ENCODE assay signal across 14 cellular contexts in genomic region chr12:48021485-48022179, GRCh38. TPM values are rescaled to one million over a fixed set of nuclear protein-coding genes. Genes with fewer than 3 reads are reported as not detected.
DNase-seq lines count a peak whose midpoint lies in the region; ATAC-seq, FAIRE-seq and TF ChIP-seq lines count a peak whose summit lies in the region.
"Had no signal": no experiment of that assay in that cellular context is flagged by ENCODE, and none has a peak within 500 bp of the region (broad histone marks: within the 10 kb centered on the region; RNA-seq: fewer than 3 reads in every experiment).

No MANE protein-coding gene starts in this region.

- BruUV-seq in A673 (replicated peaks; lab: Mats Ljungman, UMichigan): no TSS peak

- peaks cover 61 to 68% of the 10 kb centered on the region in 2 donors for H3K27me3 Mint-ChIP-seq in effector memory CD8-positive, alpha-beta T cell

- H3K9me3 ChIP-seq in A673 (ENCODE audit: low read depth, low read length, poor library complexity, severe bottlenecking) (no peaks in the 10 kb centered on the region), kidney (ENCODE audit: control insufficient read depth in 1 of 2, low read length in 2 of 2) (no peaks in the 10 kb centered on the region)

- H3K4me3 ChIP-seq in A673 (ENCODE audit: low read depth, low read length, poor library complexity, severe bottlenecking) (no peak overlapping the region), kidney (ENCODE audit: low read length in 2 of 2) (no peak overlapping the region)

- H3K36me3 ChIP-seq in A673 (ENCODE audit: insufficient read depth, low read length, poor library complexity, severe bottlenecking) (no peaks in the 10 kb centered on the region), kidney (ENCODE audit: control insufficient read depth in 1 of 2, insufficient read depth in 2 of 2, low read length in 2 of 2) (no peaks in the 10 kb centered on the region)

- no peak for FAIRE-seq in kidney (lab: Jason Lieb, UNC)
- FAIRE-seq: endothelial cell of umbilical vein had no signal

- no peak overlapping the region for H3K9ac ChIP-seq in kidney (ENCODE audit: low read length in 2 of 2)

- H3K27ac Mint-ChIP-seq in effector memory CD8-positive, alpha-beta T cell: no peak overlapping the region
- H3K27ac Mint-ChIP-seq: CD4-positive, CD25-positive, alpha-beta regulatory T cell; nephron; stimulated activated naive CD8-positive, alpha-beta T cell treated with anti-CD3 and anti-CD28 coated beads, Interleukin-15, Interleukin-2, amounts not matched to agents 100 ng/mL and 50 ng/mL, for 24 hours had no signal

- no peak for TF ChIP-seq CTCF in A673 (conservative IDR thresholded peaks at IDR 0.05; ENCODE audit: low read depth, low read length)
- no peak for TF ChIP-seq CTCF in kidney (IDR thresholded peaks at IDR 0.05; ENCODE audit: borderline replicate concordance, extremely low read depth, insufficient read depth)

- POLR2A ChIA-PET in HEK293T (lab: Yijun Ruan, JAX) (interaction anchor here (1.0 to 1.3 kb wide), 3 partner anchors 15 to 161 kb away, joined by 3 read pairs; partner anchors contain the start of gene ASB8), A673 (lab: Charles Lee; ENCODE audit: low non-redundant PET) (no interaction called here)

- peaks cover 3% of the 10 kb centered on the region for H3K36me3 Mint-ChIP-seq in effector memory CD8-positive, alpha-beta T cell (ENCODE audit: insufficient read depth)
- H3K36me3 Mint-ChIP-seq: CD4-positive, CD25-positive, alpha-beta regulatory T cell had no signal

- no peak for ATAC-seq in GM19452 (IDR thresholded peaks at IDR 0.05; ENCODE audit: unreplicated experiment)
- no peak for ATAC-seq in effector memory CD8-positive, alpha-beta T cell (replicated peaks)

- H3K4me1 Mint-ChIP-seq in effector memory CD8-positive, alpha-beta T cell (ENCODE audit: low read depth in 2 of 2): no peaks in the 10 kb centered on the region
- H3K4me1 Mint-ChIP-seq: CD4-positive, CD25-positive, alpha-beta regulatory T cell had no signal

- CTCF ChIA-PET in HEK293T (lab: Yijun Ruan, JAX): no interaction called here
- CTCF ChIA-PET in A673 (lab: Charles Lee): no interaction called here

- intact Hi-C loops in A673 (cut with micrococcal nuclease; ENCODE audit: unreplicated experiment): no loop called here
- intact Hi-C loops in kidney (cut with DNase I): no loop called here

- peaks cover under 1% of the 10 kb centered on the region for H3K27me3 ChIP-seq in A673 (replicated peaks; ENCODE audit: insufficient read depth, low read depth, low read length, poor library complexity)

- DNase-seq in COR-L47 (lab: John Stamatoyannopoulos, UW): peak; percentile 23
- peak; percentile 81 for DNase-seq in HEK293T (ENCODE audit: extremely low spot score)
- peak; percentile 99 for DNase-seq in NCI-H69 (lab: John Stamatoyannopoulos, UW)
- peak; percentile 87 for DNase-seq in iPS DF 4.7 (ENCODE audit: extremely low read depth, low spot score)
- no peak for DNase-seq in A673 (ENCODE audit: low spot score)
- no peak for DNase-seq in kidney
- no peak for DNase-seq in effector memory CD8-positive, alpha-beta T cell
- DNase-seq: anterior cingulate cortex; CD4-positive, CD25-positive, alpha-beta regulatory T cell; NK-92 treated with Interleukin-12 subunit alpha and Interleukin-12 subunit beta, amount 100 ng/mL, for 24 hours had no signal

- H3K9me3 Mint-ChIP-seq in effector memory CD8-positive, alpha-beta T cell: no peaks in the 10 kb centered on the region
- H3K9me3 Mint-ChIP-seq: CD4-positive, CD25-positive, alpha-beta regulatory T cell; nephron; stimulated activated naive CD8-positive, alpha-beta T cell treated with anti-CD3 and anti-CD28 coated beads, Interleukin-15, Interleukin-2, amounts not matched to agents 100 ng/mL and 50 ng/mL, for 24 hours had no signal

- H3K4me3 Mint-ChIP-seq in effector memory CD8-positive, alpha-beta T cell: no peak overlapping the region
- H3K4me3 Mint-ChIP-seq: CD4-positive, CD25-positive, alpha-beta regulatory T cell; nephron; stimulated activated naive CD8-positive, alpha-beta T cell treated with anti-CD3 and anti-CD28 coated beads, Interleukin-15, Interleukin-2, amounts not matched to agents 100 ng/mL and 50 ng/mL, for 24 hours had no signal

- H3K27ac ChIP-seq in A673 (ENCODE audit: low read depth, low read length, poor library complexity, severe bottlenecking) (no peak overlapping the region), kidney (ENCODE audit: low read depth in 2 of 2, low read length in 2 of 2) (no peak overlapping the region)

- no peaks in the 10 kb centered on the region for H3K4me1 ChIP-seq in A673 (ENCODE audit: insufficient read depth, low read length, poor library complexity, severe bottlenecking)
- H3K4me1 ChIP-seq in kidney (ENCODE audit: control insufficient read depth in 1 of 2, insufficient read depth in 1 of 2, low read depth in 1 of 2, low read length in 2 of 2): no peaks in the 10 kb centered on the region

TF ChIP-seq in HEK293T, 16 proteins besides CTCF, POLR2A, EP300 and RAD21:
- no peak for TF ChIP-seq BHLHE40 (IDR thresholded peaks at IDR 0.05; ENCODE audit: borderline replicate concordance)
- no peak for TF ChIP-seq ARNT (IDR thresholded peaks at IDR 0.05)
- no peak for TF ChIP-seq SP1 (IDR thresholded peaks at IDR 0.05)
- no peak for TF ChIP-seq TARDBP (IDR thresholded peaks at IDR 0.05)
- TF ChIP-seq FOXM1 (IDR thresholded peaks at IDR 0.05; ENCODE audit: borderline replicate concordance): no peak
- no peak for TF ChIP-seq FOXK2 (IDR thresholded peaks at IDR 0.05)
- 0 out of 2 replicates have a peak, but pooled peaks have one; percentile 29 for TF ChIP-seq NFRKB (IDR thresholded peaks at IDR 0.05)
- 0 out of 2 replicates have a peak, but pooled peaks have one; percentile 31 for TF ChIP-seq L3MBTL2 (conservative IDR thresholded peaks at IDR 0.05)
- no peak for TF ChIP-seq ELF4 (IDR thresholded peaks at IDR 0.05)
- no peak for TF ChIP-seq LEF1 (IDR thresholded peaks at IDR 0.05; ENCODE audit: borderline replicate concordance)
- TF ChIP-seq PKNOX1 (IDR thresholded peaks at IDR 0.05): peak; percentile 69
- TF ChIP-seq CTBP1 (IDR thresholded peaks at IDR 0.05; ENCODE audit: borderline replicate concordance): peak; percentile 77
- TF ChIP-seq SUZ12 (IDR thresholded peaks at IDR 0.05): no peak
- peak; percentile 59; the same call in 1 of the 2 replicates for TF ChIP-seq ZNF384 (IDR thresholded peaks at IDR 0.05)
- peak; percentile 76 for TF ChIP-seq FOXA1 (IDR thresholded peaks at IDR 0.05)
- TF ChIP-seq HDGF (IDR thresholded peaks at IDR 0.05; ENCODE audit: borderline replicate concordance): no peak

RNA-seq across cellular contexts. Expression of gene COL2A1, which starts 17.4 kb away (rescaled TPM):
- total RNA-seq in A673 (2021) (0.85 and 1.3 TPM in 2 replicates), kidney (not detected)
- polyA plus RNA-seq in kidney (ENCODE audit: insufficient read depth, low read depth, low replicate concordance): not detected
- total RNA-seq: CD4-positive, CD25-positive, alpha-beta regulatory T cell; endothelial cell of umbilical vein had no signal
- polyA plus RNA-seq: CD4-positive, CD25-positive, alpha-beta regulatory T cell; endothelial cell of umbilical vein had no signal

RNA-seq across cellular contexts. Expression of gene TMEM106C, which starts 58.2 kb away (rescaled TPM):
- total RNA-seq in A673 (2021) (166 and 182 TPM in 2 replicates), kidney (51.7 TPM)
- polyA plus RNA-seq in kidney (ENCODE audit: insufficient read depth, low read depth, low replicate concordance): 126 TPM

Comparison
In these comparisons a context has a peak if more than half of its experiments do, and no peak if none do; other contexts are left out.
1. DNase-seq: peak in COR-L47 (single experiment), HEK293T (single experiment), NCI-H69 (single experiment) and iPS DF 4.7 (single experiment); none in A673 (single experiment), kidney (single experiment) and effector memory CD8-positive, alpha-beta T cell (0 of 3).